In the genomic region with DNA sequence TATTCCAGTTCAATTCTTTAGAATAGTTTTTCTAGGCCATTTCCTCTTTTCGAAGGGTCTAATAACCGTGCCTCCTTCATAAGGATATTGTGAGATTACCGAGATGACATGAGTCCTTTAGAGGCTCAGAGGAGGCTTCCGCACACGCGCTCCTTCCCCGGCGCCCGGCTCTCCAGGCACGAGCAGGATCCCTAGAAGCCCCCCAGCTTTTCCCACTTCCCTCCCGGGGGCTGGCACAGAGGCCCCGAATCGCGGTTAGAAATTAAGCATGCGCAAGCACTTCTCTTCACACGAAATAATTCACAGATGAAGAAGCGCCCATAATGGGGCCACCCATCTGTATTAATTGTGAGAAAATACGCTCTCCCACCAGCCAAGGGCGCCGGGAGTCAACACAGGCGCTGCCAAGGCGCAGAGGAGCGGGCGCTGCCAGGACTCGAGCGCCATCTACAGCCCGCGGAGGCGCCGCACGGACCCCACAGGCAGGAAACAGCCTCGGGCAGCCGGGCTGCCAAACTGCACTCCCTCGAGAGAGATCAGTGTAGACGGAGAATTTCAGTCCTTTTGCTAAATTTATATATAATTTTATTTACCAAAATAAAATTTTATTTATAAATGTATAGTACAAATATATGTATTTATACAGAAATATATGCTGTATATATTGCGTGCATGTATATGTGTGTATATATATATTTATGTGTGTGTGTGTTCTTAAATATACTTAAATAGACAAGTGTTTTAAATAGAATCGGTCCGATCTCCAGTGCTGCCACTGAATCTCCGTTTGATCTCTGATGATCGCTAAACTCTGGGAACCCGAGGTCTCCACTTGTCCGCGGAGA, we compare ENCODE assay signal across 8 cellular contexts.
DNase-seq lines count a peak whose midpoint lies in the region; ATAC-seq, FAIRE-seq and TF ChIP-seq lines count a peak whose summit lies in the region.

No MANE protein-coding gene starts in this region.

- ATAC-seq in GM19043 (IDR thresholded peaks at IDR 0.05; ENCODE audit: low read depth, unreplicated experiment) (peak; percentile 66), HepG2 (peak; percentile 97), HG03457 (IDR thresholded peaks at IDR 0.05; ENCODE audit: unreplicated experiment) (no peak)

- H2AFZ ChIP-seq in HepG2 (ENCODE audit: low read length), result no peak overlapping the region

- DNase-seq in AG08395 (ENCODE audit: low spot score) (peak; percentile 89), NCI-H128 (lab: John Stamatoyannopoulos, UW; ENCODE audit: unreplicated experiment) (peak; percentile 50), coronary artery (ENCODE audit: low spot score) (no peak), HepG2 (ENCODE audit: low spot score) (peak; percentile 22)
- peak; percentile 85 for DNase-seq in activated CD4-positive, alpha-beta T cell treated with anti-CD3 and anti-CD28 coated beads for 48 hours
- peak; percentile 55 to 69 (median 63) for DNase-seq in stimulated activated CD4-positive, alpha-beta T cell treated with anti-CD3 and anti-CD28 coated beads, TNF-alpha, amount 100 ng/mL, for 48 hours (ENCODE audit: low read depth in 3 of 3)

- TF ChIP-seq EP300 in HepG2 (IDR thresholded peaks at IDR 0.05; ENCODE audit: low read depth in 2 of 2, low read length in 2 of 2) (no peak), HepG2 (CRISPR knock-in tag; IDR thresholded peaks at IDR 0.05; ENCODE audit: borderline replicate concordance) (no peak)

- 38% methylated on average over 41 of the region's 43 CpGs for WGBS in HepG2 (ENCODE audit: low lambda C conversion rate)

- in situ Hi-C loops in HepG2 (cut with HindIII; ENCODE audit: extremely low pct_ligation_motif_present, low pct_unique_long_range_greater_than_20kb), result loop anchor here (5.0 kb wide), 1 partner anchor 764 kb away; no protein-coding TSS in a partner anchor

- peak overlapping the region; percentile 28 for H3K4me3 ChIP-seq in coronary artery
- no peak overlapping the region for H3K4me3 ChIP-seq in HepG2 (replicated peaks in 1 of 3; ENCODE audit: insufficient read depth in 1 of 3, low read depth in 2 of 3, low read length in 3 of 3)

- H3K27ac ChIP-seq in coronary artery (no peak overlapping the region), HepG2 (ENCODE audit: extremely low read length, insufficient read depth, low read length) (no peak overlapping the region)

- H3K79me2 ChIP-seq in HepG2 (ENCODE audit: insufficient read depth, low read length), result no peaks in the 10 kb centered on the region

- no peaks in the 10 kb centered on the region for H3K9me3 ChIP-seq in HepG2 (ENCODE audit: low read length)

- TF ChIP-seq RAD21 in HepG2 (CRISPR knock-in tag; IDR thresholded peaks at IDR 0.05), result peak; percentile 75

- peaks cover 2 to 12% of the 10 kb centered on the region in 2 experiments; a peak in 3 of 5 replicates for H3K27me3 ChIP-seq in HepG2 (ENCODE audit: control insufficient read depth in 1 of 2, insufficient read depth in 2 of 2, low read length in 2 of 2)

- POLR2A ChIA-PET in HepG2 (lab: Yijun Ruan, JAX), result no interaction called here

- H3K4me1 ChIP-seq in HepG2 (ENCODE audit: insufficient read depth, low read length), result no peaks in the 10 kb centered on the region

- CTCF ChIA-PET in HepG2 (lab: Yijun Ruan, JAX; ENCODE audit: low intra/inter-chr PET ratio, low total read pairs), result interaction anchor here (1.7 to 2.8 kb wide), 2 partner anchors 696 to 767 kb away, joined by 5 to 12 read pairs; no protein-coding TSS in a partner anchor

- no peak overlapping the region for H3K9ac ChIP-seq in HepG2 (ENCODE audit: insufficient read depth, low read depth, low read length)

- no peaks in the 10 kb centered on the region for H4K20me1 ChIP-seq in HepG2 (ENCODE audit: insufficient read depth, low read length)

- no TSS peak for BruUV-seq in HepG2 (replicated peaks; lab: Mats Ljungman, UMichigan)

- H3K36me3 ChIP-seq in HepG2 (replicated peaks in 1 of 2; ENCODE audit: control insufficient read depth in 1 of 2, insufficient read depth in 2 of 2, low read length in 2 of 2), result no peaks in the 10 kb centered on the region

- no peak for FAIRE-seq in HepG2 (lab: Jason Lieb, UNC)

- TF ChIP-seq POLR2A in HepG2 (IDR thresholded peaks at IDR 0.05; ENCODE audit: insufficient read depth in 1 of 2, low read depth in 2 of 2, low read length in 2 of 2), result no peak

- TF ChIP-seq CTCF in coronary artery (IDR thresholded peaks at IDR 0.05) (peak; percentile 35), HepG2 (CRISPR knock-in tag; IDR thresholded peaks at IDR 0.05) (peak; percentile 82)

- intact Hi-C loops in HepG2 (cut with micrococcal nuclease; ENCODE audit: unreplicated experiment), result no loop called here

- H3K4me2 ChIP-seq in HepG2 (ENCODE audit: low read depth, low read length), result no peak overlapping the region

TF ChIP-seq in HepG2, 621 proteins besides CTCF, POLR2A, EP300 and RAD21 (continues in another document):
- peak; percentile 45; the same call in 1 of the 2 replicates for TF ChIP-seq GABPB1 (CRISPR knock-in tag; IDR thresholded peaks at IDR 0.05)
- TF ChIP-seq, protein P1, sequence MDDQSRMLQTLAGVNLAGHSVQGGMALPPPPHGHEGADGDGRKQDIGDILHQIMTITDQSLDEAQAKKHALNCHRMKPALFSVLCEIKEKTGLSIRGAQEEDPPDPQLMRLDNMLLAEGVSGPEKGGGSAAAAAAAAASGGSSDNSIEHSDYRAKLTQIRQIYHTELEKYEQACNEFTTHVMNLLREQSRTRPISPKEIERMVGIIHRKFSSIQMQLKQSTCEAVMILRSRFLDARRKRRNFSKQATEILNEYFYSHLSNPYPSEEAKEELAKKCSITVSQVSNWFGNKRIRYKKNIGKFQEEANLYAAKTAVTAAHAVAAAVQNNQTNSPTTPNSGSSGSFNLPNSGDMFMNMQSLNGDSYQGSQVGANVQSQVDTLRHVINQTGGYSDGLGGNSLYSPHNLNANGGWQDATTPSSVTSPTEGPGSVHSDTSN (CRISPR knock-in tag; IDR thresholded peaks at IDR 0.05; ENCODE audit: borderline replicate concordance), result no peak
- TF ChIP-seq CC2D1A (CRISPR knock-in tag; IDR thresholded peaks at IDR 0.05), result no peak
- TF ChIP-seq, protein P2, sequence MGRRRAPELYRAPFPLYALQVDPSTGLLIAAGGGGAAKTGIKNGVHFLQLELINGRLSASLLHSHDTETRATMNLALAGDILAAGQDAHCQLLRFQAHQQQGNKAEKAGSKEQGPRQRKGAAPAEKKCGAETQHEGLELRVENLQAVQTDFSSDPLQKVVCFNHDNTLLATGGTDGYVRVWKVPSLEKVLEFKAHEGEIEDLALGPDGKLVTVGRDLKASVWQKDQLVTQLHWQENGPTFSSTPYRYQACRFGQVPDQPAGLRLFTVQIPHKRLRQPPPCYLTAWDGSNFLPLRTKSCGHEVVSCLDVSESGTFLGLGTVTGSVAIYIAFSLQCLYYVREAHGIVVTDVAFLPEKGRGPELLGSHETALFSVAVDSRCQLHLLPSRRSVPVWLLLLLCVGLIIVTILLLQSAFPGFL (CRISPR knock-in tag; IDR thresholded peaks at IDR 0.05), result no peak
- no peak for TF ChIP-seq ZNF747 (CRISPR knock-in tag; IDR thresholded peaks at IDR 0.05; ENCODE audit: borderline replicate concordance)
- peak; percentile 33; the same call in 1 of the 2 replicates for TF ChIP-seq MTF2 (CRISPR knock-in tag; IDR thresholded peaks at IDR 0.05; ENCODE audit: borderline replicate concordance)
- peak; percentile 42 for TF ChIP-seq XRCC5 (optimal IDR thresholded peaks at IDR 0.05; ENCODE audit: low read length)
- TF ChIP-seq ETV5 (CRISPR knock-in tag; IDR thresholded peaks at IDR 0.05; ENCODE audit: borderline replicate concordance), result no peak
- TF ChIP-seq HNRNPLL (IDR thresholded peaks at IDR 0.05; ENCODE audit: low read depth, low read length, poor library complexity, severe bottlenecking), result peak; percentile 54
- TF ChIP-seq ZFP36 (IDR thresholded peaks at IDR 0.05; ENCODE audit: borderline replicate concordance, low read depth, low read length, partially characterized antibody), result no peak
- TF ChIP-seq KDM2A (CRISPR knock-in tag; IDR thresholded peaks at IDR 0.05; ENCODE audit: borderline replicate concordance, low read depth), result peak; percentile 60; the same call in 1 of the 2 replicates
- no peak for TF ChIP-seq GTF2F1 (IDR thresholded peaks at IDR 0.05; ENCODE audit: low read length)
- no peak for TF ChIP-seq SOX6 (IDR thresholded peaks at IDR 0.05)
- TF ChIP-seq SOX6 (CRISPR knock-in tag; IDR thresholded peaks at IDR 0.05), result no peak
- TF ChIP-seq KDM4B (CRISPR knock-in tag; IDR thresholded peaks at IDR 0.05), result no peak
- TF ChIP-seq, protein P3, sequence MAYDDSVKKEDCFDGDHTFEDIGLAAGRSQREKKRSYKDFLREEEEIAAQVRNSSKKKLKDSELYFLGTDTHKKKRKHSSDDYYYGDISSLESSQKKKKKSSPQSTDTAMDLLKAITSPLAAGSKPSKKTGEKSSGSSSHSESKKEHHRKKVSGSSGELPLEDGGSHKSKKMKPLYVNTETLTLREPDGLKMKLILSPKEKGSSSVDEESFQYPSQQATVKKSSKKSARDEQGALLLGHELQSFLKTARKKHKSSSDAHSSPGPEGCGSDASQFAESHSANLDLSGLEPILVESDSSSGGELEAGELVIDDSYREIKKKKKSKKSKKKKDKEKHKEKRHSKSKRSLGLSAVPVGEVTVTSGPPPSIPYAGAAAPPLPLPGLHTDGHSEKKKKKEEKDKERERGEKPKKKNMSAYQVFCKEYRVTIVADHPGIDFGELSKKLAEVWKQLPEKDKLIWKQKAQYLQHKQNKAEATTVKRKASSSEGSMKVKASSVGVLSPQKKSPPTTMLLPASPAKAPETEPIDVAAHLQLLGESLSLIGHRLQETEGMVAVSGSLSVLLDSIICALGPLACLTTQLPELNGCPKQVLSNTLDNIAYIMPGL (CRISPR knock-in tag; IDR thresholded peaks at IDR 0.05; ENCODE audit: borderline replicate concordance in 1 of 2, low read depth in 1 of 2), result no peak
- TF ChIP-seq STAG1 (CRISPR knock-in tag; IDR thresholded peaks at IDR 0.05), result peak; percentile 87
- 0 out of 2 replicates have a peak, but pooled peaks have one; percentile 18 for TF ChIP-seq ZNF768 (CRISPR knock-in tag; IDR thresholded peaks at IDR 0.05)
- TF ChIP-seq HNRNPUL1 (IDR thresholded peaks at IDR 0.05; ENCODE audit: low read depth, low read length), result no peak
- TF ChIP-seq SMC3 (IDR thresholded peaks at IDR 0.05; ENCODE audit: low read length), result peak; percentile 10; the same call in 1 of the 2 replicates
- TF ChIP-seq HIVEP1 (CRISPR knock-in tag; IDR thresholded peaks at IDR 0.05), result no peak
